ENCODE assay signal across 2 cellular contexts in the genomic region with DNA sequence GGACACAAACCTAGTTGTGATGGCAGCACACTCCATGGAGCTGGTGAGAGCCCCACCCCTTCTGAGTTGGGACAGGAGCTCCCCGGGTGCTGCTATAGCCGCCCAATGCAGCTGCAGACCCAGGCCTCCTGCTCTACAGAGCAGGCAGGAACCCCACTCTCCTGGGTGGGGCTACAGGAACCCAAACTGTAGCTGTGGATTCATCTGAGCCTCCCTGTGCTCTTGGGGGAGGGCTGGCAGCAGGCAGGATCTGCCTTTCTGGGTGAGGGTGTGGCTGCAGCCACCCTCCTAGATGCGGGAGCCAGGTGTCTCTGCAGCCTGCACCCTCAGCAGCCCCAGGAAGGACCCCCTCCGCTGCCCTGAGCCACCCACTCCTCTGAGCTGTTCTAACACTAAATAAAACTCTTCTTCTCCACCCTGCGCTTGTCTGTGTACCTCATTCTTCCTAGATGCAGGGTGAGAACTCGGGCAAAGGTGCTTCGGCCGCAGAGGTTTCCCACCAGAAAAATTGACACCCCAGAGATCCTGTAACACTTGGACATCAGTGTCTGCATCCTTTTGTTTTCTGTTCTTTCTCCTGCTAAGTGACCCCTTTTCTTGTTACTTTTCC.
TF ChIP-seq lines count a peak whose summit lies in the region.

No MANE protein-coding gene starts in this region.

TF ChIP-seq in IMR-90, 13 proteins besides CTCF, POLR2A, EP300 and RAD21:
- TF ChIP-seq MAFK (IDR thresholded peaks at IDR 0.05; ENCODE audit: low read depth, low read length) = no peak
- no peak for TF ChIP-seq BHLHE40 (IDR thresholded peaks at IDR 0.05; ENCODE audit: low read depth, low read length)
- no peak for TF ChIP-seq RCOR1 (IDR thresholded peaks at IDR 0.05; ENCODE audit: insufficient replicate concordance, low read length)
- TF ChIP-seq, protein P1, sequence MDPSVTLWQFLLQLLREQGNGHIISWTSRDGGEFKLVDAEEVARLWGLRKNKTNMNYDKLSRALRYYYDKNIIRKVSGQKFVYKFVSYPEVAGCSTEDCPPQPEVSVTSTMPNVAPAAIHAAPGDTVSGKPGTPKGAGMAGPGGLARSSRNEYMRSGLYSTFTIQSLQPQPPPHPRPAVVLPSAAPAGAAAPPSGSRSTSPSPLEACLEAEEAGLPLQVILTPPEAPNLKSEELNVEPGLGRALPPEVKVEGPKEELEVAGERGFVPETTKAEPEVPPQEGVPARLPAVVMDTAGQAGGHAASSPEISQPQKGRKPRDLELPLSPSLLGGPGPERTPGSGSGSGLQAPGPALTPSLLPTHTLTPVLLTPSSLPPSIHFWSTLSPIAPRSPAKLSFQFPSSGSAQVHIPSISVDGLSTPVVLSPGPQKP (IDR thresholded peaks at IDR 0.05; ENCODE audit: borderline replicate concordance, low read depth, low read length) = no peak
- no peak for TF ChIP-seq FOS (IDR thresholded peaks at IDR 0.05; ENCODE audit: low read depth, low read length)
- TF ChIP-seq, protein P2, sequence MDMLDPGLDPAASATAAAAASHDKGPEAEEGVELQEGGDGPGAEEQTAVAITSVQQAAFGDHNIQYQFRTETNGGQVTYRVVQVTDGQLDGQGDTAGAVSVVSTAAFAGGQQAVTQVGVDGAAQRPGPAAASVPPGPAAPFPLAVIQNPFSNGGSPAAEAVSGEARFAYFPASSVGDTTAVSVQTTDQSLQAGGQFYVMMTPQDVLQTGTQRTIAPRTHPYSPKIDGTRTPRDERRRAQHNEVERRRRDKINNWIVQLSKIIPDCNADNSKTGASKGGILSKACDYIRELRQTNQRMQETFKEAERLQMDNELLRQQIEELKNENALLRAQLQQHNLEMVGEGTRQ (IDR thresholded peaks at IDR 0.05; ENCODE audit: low read depth, low read length) = no peak
- TF ChIP-seq MAZ (IDR thresholded peaks at IDR 0.05; ENCODE audit: borderline replicate concordance, low read depth, low read length) = no peak

TF ChIP-seq in K562, 482 proteins besides CTCF, POLR2A, EP300 and RAD21:
- TF ChIP-seq ZBTB7A (IDR thresholded peaks at IDR 0.05; ENCODE audit: borderline replicate concordance, control insufficient read depth, low read depth, low read length) (no peak), SRSF9 (IDR thresholded peaks at IDR 0.05; ENCODE audit: borderline replicate concordance, low read depth, low read length) (no peak), POLR3A (IDR thresholded peaks at IDR 0.05; ENCODE audit: borderline replicate concordance, extremely low read depth, insufficient read depth, insufficient read length) (no peak), DNMT1 (IDR thresholded peaks at IDR 0.05) (no peak), FOXK2 (conservative IDR thresholded peaks at IDR 0.05 in 1 of 2, IDR thresholded peaks at IDR 0.05 in 1 of 2; ENCODE audit: low read depth in 2 of 2) (no peak), RBFOX2 (IDR thresholded peaks at IDR 0.05; ENCODE audit: low read depth, low read length) (no peak), NFIX (CRISPR knock-in tag; IDR thresholded peaks at IDR 0.05; ENCODE audit: low read depth) (no peak), PHF21A (IDR thresholded peaks at IDR 0.05; ENCODE audit: borderline replicate concordance, low read depth) (no peak), EZH2 (IDR thresholded peaks at IDR 0.05; ENCODE audit: borderline replicate concordance, low read depth, low read length) (no peak), MTA2 (IDR thresholded peaks at IDR 0.05; ENCODE audit: low read depth) (no peak), PURB (CRISPR knock-in tag; IDR thresholded peaks at IDR 0.05; ENCODE audit: low read depth) (no peak), PCBP1 (IDR thresholded peaks at IDR 0.05; ENCODE audit: low read depth, low read length, poor library complexity, severe bottlenecking) (no peak), POU5F1 (IDR thresholded peaks at IDR 0.05; ENCODE audit: borderline replicate concordance, low read depth, low read length, partially characterized antibody) (no peak), RHOXF2B (CRISPR knock-in tag; conservative IDR thresholded peaks at IDR 0.05) (no peak), ZNF668 (CRISPR knock-in tag; IDR thresholded peaks at IDR 0.05) (no peak)
- TF ChIP-seq, protein P3, sequence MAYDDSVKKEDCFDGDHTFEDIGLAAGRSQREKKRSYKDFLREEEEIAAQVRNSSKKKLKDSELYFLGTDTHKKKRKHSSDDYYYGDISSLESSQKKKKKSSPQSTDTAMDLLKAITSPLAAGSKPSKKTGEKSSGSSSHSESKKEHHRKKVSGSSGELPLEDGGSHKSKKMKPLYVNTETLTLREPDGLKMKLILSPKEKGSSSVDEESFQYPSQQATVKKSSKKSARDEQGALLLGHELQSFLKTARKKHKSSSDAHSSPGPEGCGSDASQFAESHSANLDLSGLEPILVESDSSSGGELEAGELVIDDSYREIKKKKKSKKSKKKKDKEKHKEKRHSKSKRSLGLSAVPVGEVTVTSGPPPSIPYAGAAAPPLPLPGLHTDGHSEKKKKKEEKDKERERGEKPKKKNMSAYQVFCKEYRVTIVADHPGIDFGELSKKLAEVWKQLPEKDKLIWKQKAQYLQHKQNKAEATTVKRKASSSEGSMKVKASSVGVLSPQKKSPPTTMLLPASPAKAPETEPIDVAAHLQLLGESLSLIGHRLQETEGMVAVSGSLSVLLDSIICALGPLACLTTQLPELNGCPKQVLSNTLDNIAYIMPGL (CRISPR knock-in tag; IDR thresholded peaks at IDR 0.05) = no peak
- TF ChIP-seq, protein P4, sequence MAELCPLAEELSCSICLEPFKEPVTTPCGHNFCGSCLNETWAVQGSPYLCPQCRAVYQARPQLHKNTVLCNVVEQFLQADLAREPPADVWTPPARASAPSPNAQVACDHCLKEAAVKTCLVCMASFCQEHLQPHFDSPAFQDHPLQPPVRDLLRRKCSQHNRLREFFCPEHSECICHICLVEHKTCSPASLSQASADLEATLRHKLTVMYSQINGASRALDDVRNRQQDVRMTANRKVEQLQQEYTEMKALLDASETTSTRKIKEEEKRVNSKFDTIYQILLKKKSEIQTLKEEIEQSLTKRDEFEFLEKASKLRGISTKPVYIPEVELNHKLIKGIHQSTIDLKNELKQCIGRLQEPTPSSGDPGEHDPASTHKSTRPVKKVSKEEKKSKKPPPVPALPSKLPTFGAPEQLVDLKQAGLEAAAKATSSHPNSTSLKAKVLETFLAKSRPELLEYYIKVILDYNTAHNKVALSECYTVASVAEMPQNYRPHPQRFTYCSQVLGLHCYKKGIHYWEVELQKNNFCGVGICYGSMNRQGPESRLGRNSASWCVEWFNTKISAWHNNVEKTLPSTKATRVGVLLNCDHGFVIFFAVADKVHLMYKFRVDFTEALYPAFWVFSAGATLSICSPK (IDR thresholded peaks at IDR 0.05; ENCODE audit: borderline replicate concordance) = no peak
- TF ChIP-seq, protein P5, sequence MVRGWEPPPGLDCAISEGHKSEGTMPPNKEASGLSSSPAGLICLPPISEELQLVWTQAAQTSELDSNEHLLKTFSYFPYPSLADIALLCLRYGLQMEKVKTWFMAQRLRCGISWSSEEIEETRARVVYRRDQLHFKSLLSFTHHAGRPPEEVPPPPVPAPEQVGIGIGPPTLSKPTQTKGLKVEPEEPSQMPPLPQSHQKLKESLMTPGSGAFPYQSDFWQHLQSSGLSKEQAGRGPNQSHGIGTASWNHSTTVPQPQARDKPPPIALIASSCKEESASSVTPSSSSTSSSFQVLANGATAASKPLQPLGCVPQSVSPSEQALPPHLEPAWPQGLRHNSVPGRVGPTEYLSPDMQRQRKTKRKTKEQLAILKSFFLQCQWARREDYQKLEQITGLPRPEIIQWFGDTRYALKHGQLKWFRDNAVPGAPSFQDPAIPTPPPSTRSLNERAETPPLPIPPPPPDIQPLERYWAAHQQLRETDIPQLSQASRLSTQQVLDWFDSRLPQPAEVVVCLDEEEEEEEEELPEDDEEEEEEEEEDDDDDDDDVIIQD (CRISPR knock-in tag; IDR thresholded peaks at IDR 0.05) = no peak
- TF ChIP-seq, protein P6, sequence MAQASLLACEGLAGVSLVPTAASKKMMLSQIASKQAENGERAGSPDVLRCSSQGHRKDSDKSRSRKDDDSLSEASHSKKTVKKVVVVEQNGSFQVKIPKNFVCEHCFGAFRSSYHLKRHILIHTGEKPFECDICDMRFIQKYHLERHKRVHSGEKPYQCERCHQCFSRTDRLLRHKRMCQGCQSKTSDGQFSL (CRISPR knock-in tag; IDR thresholded peaks at IDR 0.05) = no peak
- TF ChIP-seq, protein P6 (tag; IDR thresholded peaks at IDR 0.05) = no peak
- TF ChIP-seq, protein P7, sequence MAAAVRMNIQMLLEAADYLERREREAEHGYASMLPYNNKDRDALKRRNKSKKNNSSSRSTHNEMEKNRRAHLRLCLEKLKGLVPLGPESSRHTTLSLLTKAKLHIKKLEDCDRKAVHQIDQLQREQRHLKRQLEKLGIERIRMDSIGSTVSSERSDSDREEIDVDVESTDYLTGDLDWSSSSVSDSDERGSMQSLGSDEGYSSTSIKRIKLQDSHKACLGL (CRISPR knock-in tag; IDR thresholded peaks at IDR 0.05; ENCODE audit: borderline replicate concordance, poor library complexity, severe bottlenecking) = no peak
